Comparison of ENCODE assay signal across 8 cellular contexts in genomic region chr3:117526485-117527079, GRCh38.
DNase-seq lines count a peak whose midpoint lies in the region; ATAC-seq and TF ChIP-seq lines count a peak whose summit lies in the region.

No MANE protein-coding gene starts in this region.

- H3K27ac ChIP-seq in heart left ventricle (no peak overlapping the region), brain microvascular endothelial cell (no peak overlapping the region)

- TF ChIP-seq POLR2A in heart left ventricle (IDR thresholded peaks at IDR 0.05) = no peak

- in situ Hi-C loops in brain microvascular endothelial cell (cut with HindIII; ENCODE audit: low pct_ligation_motif_present, low sequenced_read_pairs) = no loop called here

- no peaks in the 10 kb centered on the region for H3K36me3 ChIP-seq in heart left ventricle
- no peaks in the 10 kb centered on the region for H3K36me3 ChIP-seq in brain microvascular endothelial cell (replicated peaks)

- no peaks in the 10 kb centered on the region for H3K4me1 ChIP-seq in heart left ventricle

- DNase-seq in heart left ventricle = no peak
- DNase-seq in Right ventricle myocardium superior = no peak
- DNase-seq in brain microvascular endothelial cell = peak; percentile 34
- DNase-seq in lung microvascular endothelial cell (ENCODE audit: low read depth in 2 of 2) = peak; percentile 24 to 59
- DNase-seq in central memory CD4-positive, alpha-beta T cell = no peak

- H3K4me3 ChIP-seq in heart left ventricle (no peak overlapping the region), brain microvascular endothelial cell (ENCODE audit: low read depth, low read length) (no peak overlapping the region)

- intact Hi-C loops in heart left ventricle (cut with DNase I) = loop anchor here in 2 of 10 donors (5.0 to 10.0 kb wide), 2 partner anchors 509 to 512 kb away; no protein-coding TSS in a partner anchor
- intact Hi-C loops in Right ventricle myocardium superior (cut with DNase I) = no loop called here

- peaks cover 0 to 5% (median 0%) of the 10 kb centered on the region in 12 donors for H3K9me3 ChIP-seq in heart left ventricle

- WGBS in heart left ventricle, 4 donors = 49 to 64% (median 58%) methylated on average over 3 of the region's 3 CpGs

- peak in 10 of 12 donors; percentile 19 to 55 (median 36) for TF ChIP-seq CTCF in heart left ventricle (IDR thresholded peaks at IDR 0.05)
- TF ChIP-seq CTCF in LNCAP (IDR thresholded peaks at IDR 0.05) = peak; percentile 79
- peak; percentile 59 for TF ChIP-seq CTCF in brain microvascular endothelial cell (IDR thresholded peaks at IDR 0.05; ENCODE audit: low read depth, low read length, missing control alignments)

- ATAC-seq in heart left ventricle (no peak), Right ventricle myocardium superior (ENCODE audit: poor library complexity) (no peak), HG03139 (IDR thresholded peaks at IDR 0.05; ENCODE audit: unreplicated experiment) (no peak), GM21381 (IDR thresholded peaks at IDR 0.05; ENCODE audit: unreplicated experiment) (no peak)

- H3K27me3 ChIP-seq in heart left ventricle = peaks cover 0 to 9% (median 0%) of the 10 kb centered on the region in 9 donors
- no peaks in the 10 kb centered on the region for H3K27me3 ChIP-seq in brain microvascular endothelial cell (replicated peaks)

Comparison
In these comparisons a context has a peak if more than half of its experiments do, and no peak if none do; other contexts are left out.
1. DNase-seq: peak in brain microvascular endothelial cell (single experiment) and lung microvascular endothelial cell (2 of 2); none in heart left ventricle (0 of 5), Right ventricle myocardium superior (single experiment) and central memory CD4-positive, alpha-beta T cell (single experiment).
2. Peak in every context shown above with its lines, with median percentiles within 50 percentile points of each other: CTCF ChIP-seq.